25 cellular contexts compared by ENCODE assay signal in the genomic region with DNA sequence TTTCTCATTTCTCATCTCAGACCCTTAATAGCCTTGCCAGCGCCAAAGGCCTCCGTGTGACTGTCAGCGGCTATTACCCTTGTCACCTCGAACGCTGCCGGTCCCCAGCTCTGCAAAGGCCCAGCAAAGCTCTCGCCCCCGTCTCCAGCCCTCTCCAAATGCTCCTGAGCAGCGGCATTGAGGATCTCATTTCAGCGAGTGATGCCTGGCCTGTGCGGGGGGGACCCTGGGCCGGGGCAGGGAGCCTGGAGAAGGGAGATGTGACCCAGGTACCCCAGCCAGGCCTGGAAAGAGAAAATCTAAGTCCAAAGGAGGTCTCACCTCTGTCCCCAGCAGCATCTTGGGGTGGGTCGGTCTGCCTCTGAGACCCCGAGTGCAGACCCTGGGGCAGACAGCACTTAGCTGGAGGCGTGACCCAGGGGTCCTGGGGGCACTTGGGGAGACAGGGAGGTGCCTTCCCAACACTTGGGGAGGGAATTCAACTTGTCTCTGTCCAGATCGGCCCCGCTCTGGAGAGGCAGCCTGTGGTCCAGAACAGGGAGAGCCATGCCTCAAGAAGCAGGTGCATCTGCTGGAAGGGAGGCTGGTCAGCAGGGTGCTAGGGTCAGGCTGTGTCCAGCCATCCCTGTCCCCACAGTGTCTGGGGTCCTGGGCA.
"Had no signal": no experiment of that assay in that cellular context is flagged by ENCODE, and none has a peak within 500 bp of the region (broad histone marks: within the 10 kb centered on the region; RNA-seq: fewer than 3 reads in every experiment).

No MANE protein-coding gene starts in this region.

- DNase-seq: heart right ventricle; immature natural killer cell; left ventricle myocardium superior; lower lobe of right lung; mammary epithelial cell; mesenchymal stem cell; ovary; retina; right cardiac atrium; small intestine; spleen; stimulated activated CD4-positive, alpha-beta T cell treated with anti-CD3 and anti-CD28 coated beads, Interleukin-4, amount 100 ng/mL, for 24 hours; stimulated activated naive CD4-positive, alpha-beta T cell; tibial artery; trophoblast cell; uterus had no signal

- H3K36me3 Mint-ChIP-seq: immature natural killer cell; naive thymus-derived CD8-positive, alpha-beta T cell; stimulated activated effector memory CD8-positive, alpha-beta T cell treated with anti-CD3 and anti-CD28 coated beads, Interleukin-12 subunit alpha, Interleukin-12 subunit beta, amount 100 ng/mL, for 72 hours had no signal

- H3K36me3 ChIP-seq: heart right ventricle, lower lobe of right lung, ovary, prostate gland, spleen, suprapubic skin, thoracic aorta, tibial artery, uterus had no signal

- H3K4me1 Mint-ChIP-seq: immature natural killer cell; naive thymus-derived CD8-positive, alpha-beta T cell; stimulated activated effector memory CD8-positive, alpha-beta T cell treated with anti-CD3 and anti-CD28 coated beads, Interleukin-12 subunit alpha, Interleukin-12 subunit beta, amount 100 ng/mL, for 72 hours had no signal

- ATAC-seq: heart right ventricle; left lobe of liver; left ventricle myocardium superior; lower lobe of right lung; naive thymus-derived CD8-positive, alpha-beta T cell; right cardiac atrium; sciatic nerve; stimulated activated effector memory CD8-positive, alpha-beta T cell treated with anti-CD3 and anti-CD28 coated beads, Interleukin-12 subunit alpha, Interleukin-12 subunit beta, amount 100 ng/mL, for 72 hours had no signal

- H3K27ac ChIP-seq: heart right ventricle, hepatocyte, lower lobe of right lung, ovary, prostate gland, spleen, suprapubic skin, thoracic aorta, tibial artery, uterus had no signal

- H3K27ac Mint-ChIP-seq: immature natural killer cell; naive thymus-derived CD8-positive, alpha-beta T cell; stimulated activated effector memory CD8-positive, alpha-beta T cell treated with anti-CD3 and anti-CD28 coated beads, Interleukin-12 subunit alpha, Interleukin-12 subunit beta, amount 100 ng/mL, for 72 hours; stimulated activated naive CD8-positive, alpha-beta T cell treated with anti-CD3 and anti-CD28 coated beads, Interleukin-15, Interleukin-2, amounts not matched to agents 100 ng/mL and 50 ng/mL, for 24 hours had no signal

- H3K9me3 ChIP-seq: heart right ventricle, lower lobe of right lung, ovary, prostate gland, spleen, suprapubic skin, thoracic aorta, tibial artery, uterus had no signal

- H3K4me1 ChIP-seq: heart right ventricle, lower lobe of right lung, prostate gland, spleen, suprapubic skin, tibial artery, uterus had no signal

- H3K27me3 Mint-ChIP-seq: stimulated activated naive CD8-positive, alpha-beta T cell treated with anti-CD3 and anti-CD28 coated beads, Interleukin-15, Interleukin-2, amounts not matched to agents 100 ng/mL and 50 ng/mL, for 24 hours had no signal

- H3K9me3 Mint-ChIP-seq: immature natural killer cell; naive thymus-derived CD8-positive, alpha-beta T cell; stimulated activated effector memory CD8-positive, alpha-beta T cell treated with anti-CD3 and anti-CD28 coated beads, Interleukin-12 subunit alpha, Interleukin-12 subunit beta, amount 100 ng/mL, for 72 hours; stimulated activated naive CD8-positive, alpha-beta T cell treated with anti-CD3 and anti-CD28 coated beads, Interleukin-15, Interleukin-2, amounts not matched to agents 100 ng/mL and 50 ng/mL, for 24 hours had no signal

- H3K27me3 ChIP-seq: hepatocyte, ovary, uterus had no signal

- H3K4me3 ChIP-seq: heart right ventricle, hepatocyte, lower lobe of right lung, ovary, prostate gland, spleen, suprapubic skin, thoracic aorta, tibial artery, uterus had no signal

- H3K4me3 Mint-ChIP-seq: immature natural killer cell; naive thymus-derived CD8-positive, alpha-beta T cell; stimulated activated effector memory CD8-positive, alpha-beta T cell treated with anti-CD3 and anti-CD28 coated beads, Interleukin-12 subunit alpha, Interleukin-12 subunit beta, amount 100 ng/mL, for 72 hours; stimulated activated naive CD8-positive, alpha-beta T cell treated with anti-CD3 and anti-CD28 coated beads, Interleukin-15, Interleukin-2, amounts not matched to agents 100 ng/mL and 50 ng/mL, for 24 hours had no signal
